8 cellular contexts compared by ENCODE assay signal in genomic region chr18:36186461-36187137, GRCh38.
DNase-seq lines count a peak whose midpoint lies in the region; ATAC-seq and TF ChIP-seq lines count a peak whose summit lies in the region.

No MANE protein-coding gene starts in this region.

- DNase-seq in Kasumi-1 (lab: John Stamatoyannopoulos, UW) (peak; percentile 6 to 38), astrocyte of the cerebellum (ENCODE audit: low read depth) (no peak), iPS-NIHi7 (ENCODE audit: extremely low spot score) (peak; percentile 40), NCI-H774 (lab: John Stamatoyannopoulos, UW) (no peak), amygdala (lab: John Stamatoyannopoulos, UW) (no peak), cerebellar nuclear complex (lab: John Stamatoyannopoulos, UW) (no peak)
- DNase-seq in stimulated activated naive B cell treated with anti-CD40 and anti-IgM and Interleukin-4, amounts not matched to agents 10 μg/mL and 1 μg/mL and 100 μg/mL, for 72 hours: no peak

- H3K4me3 ChIP-seq in GM08714 (ENCODE audit: low read length) (peak overlapping the region; percentile 56; the same call in 1 of the 2 replicates), astrocyte of the cerebellum (ENCODE audit: low read depth, low read length) (peak overlapping the region; percentile 79)

- in situ Hi-C loops in astrocyte of the cerebellum (cut with HindIII; ENCODE audit: low sequenced_read_pairs): no loop called here

- H3K36me3 Mint-ChIP-seq in stimulated activated naive B cell treated with anti-CD40 and anti-IgM and Interleukin-4, amounts not matched to agents 10 μg/mL and 1 μg/mL and 100 μg/mL, for 72 hours: peaks cover 0 to 3% of the 10 kb centered on the region in 2 donors

- no peaks in the 10 kb centered on the region for H3K9me3 Mint-ChIP-seq in stimulated activated naive B cell treated with anti-CD40 and anti-IgM and Interleukin-4, amounts not matched to agents 10 μg/mL and 1 μg/mL and 100 μg/mL, for 72 hours

- peak; percentile 14 to 27 for ATAC-seq in stimulated activated naive B cell treated with anti-CD40 and anti-IgM and Interleukin-4, amounts not matched to agents 10 μg/mL and 1 μg/mL and 100 μg/mL, for 72 hours (replicated peaks)

- peak; percentile 6 for TF ChIP-seq CTCF in astrocyte of the cerebellum (IDR thresholded peaks at IDR 0.05; ENCODE audit: low read depth, low read length, missing control alignments)

- peak overlapping the region; percentile 81 to 85 for H3K4me3 Mint-ChIP-seq in stimulated activated naive B cell treated with anti-CD40 and anti-IgM and Interleukin-4, amounts not matched to agents 10 μg/mL and 1 μg/mL and 100 μg/mL, for 72 hours

- H3K27me3 Mint-ChIP-seq in stimulated activated naive B cell treated with anti-CD40 and anti-IgM and Interleukin-4, amounts not matched to agents 10 μg/mL and 1 μg/mL and 100 μg/mL, for 72 hours: peaks cover 27 to 47% of the 10 kb centered on the region in 2 donors

- H3K4me1 Mint-ChIP-seq in stimulated activated naive B cell treated with anti-CD40 and anti-IgM and Interleukin-4, amounts not matched to agents 10 μg/mL and 1 μg/mL and 100 μg/mL, for 72 hours: peaks cover 24 to 40% of the 10 kb centered on the region in 2 donors

- no peak overlapping the region for H3K27ac Mint-ChIP-seq in stimulated activated naive B cell treated with anti-CD40 and anti-IgM and Interleukin-4, amounts not matched to agents 10 μg/mL and 1 μg/mL and 100 μg/mL, for 72 hours

Comparison
In these comparisons a context has a peak if more than half of its experiments do, and no peak if none do; other contexts are left out.
1. DNase-seq: peak in Kasumi-1 (2 of 2) and iPS-NIHi7 (single experiment); none in astrocyte of the cerebellum (single experiment), stimulated activated naive B cell treated with anti-CD40 and anti-IgM and Interleukin-4, amounts not matched to agents 10 μg/mL and 1 μg/mL and 100 μg/mL, for 72 hours (single experiment), NCI-H774 (single experiment), amygdala (0 of 56) and cerebellar nuclear complex (0 of 2).